16 cellular contexts compared by ENCODE assay signal in the genomic region with DNA sequence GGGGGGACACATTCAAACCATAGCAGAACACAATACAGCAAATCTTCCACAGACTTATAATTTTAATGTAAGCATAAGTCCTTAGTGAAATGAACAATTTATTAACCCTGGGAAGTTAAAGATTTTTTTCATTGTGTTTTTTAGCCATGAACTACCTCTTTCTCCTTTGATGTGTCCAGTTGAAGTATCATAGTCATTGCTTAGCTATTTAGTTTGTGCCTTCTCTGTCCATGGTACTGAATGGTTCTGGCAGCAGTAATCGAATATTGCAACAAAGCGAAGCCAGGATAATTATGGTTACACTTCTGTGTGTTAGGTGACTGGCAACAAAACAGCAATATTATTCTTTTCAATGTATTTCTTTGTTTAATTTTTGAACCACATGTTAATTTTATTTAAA.
DNase-seq lines count a peak whose midpoint lies in the region; ATAC-seq and TF ChIP-seq lines count a peak whose summit lies in the region.
"Had no signal": no experiment of that assay in that cellular context is flagged by ENCODE, and none has a peak within 500 bp of the region (broad histone marks: within the 10 kb centered on the region; RNA-seq: fewer than 3 reads in every experiment).

No MANE protein-coding gene starts in this region.

- ATAC-seq in GM18517 (IDR thresholded peaks at IDR 0.05; ENCODE audit: unreplicated experiment) (no peak), GM21529 (IDR thresholded peaks at IDR 0.05; ENCODE audit: unreplicated experiment) (no peak)
- ATAC-seq: left ventricle myocardium superior had no signal

- no peak overlapping the region for H3K9ac ChIP-seq in neuronal stem cell (ENCODE audit: low read depth, low read length, poor library complexity)
- H3K9ac ChIP-seq: parathyroid adenoma had no signal

- TF ChIP-seq CTCF in epithelial cell of proximal tubule (conservative IDR thresholded peaks at IDR 0.05; ENCODE audit: low read depth, low read length) = no peak

- H3K4ac ChIP-seq in neuronal stem cell (ENCODE audit: low read length) = no peak overlapping the region

- H3K14ac ChIP-seq in neuronal stem cell (ENCODE audit: low read length) = no peak overlapping the region

- DNase-seq in DMS53 (lab: John Stamatoyannopoulos, UW) = peak; percentile 25
- DNase-seq in DMS53 treated with DMSO at 0.1 percent for 48 hours (lab: John Stamatoyannopoulos, UW; ENCODE audit: unreplicated experiment) = no peak
- peak; percentile 6 for DNase-seq in epithelial cell of proximal tubule (ENCODE audit: low read depth)
- peak; percentile 48 for DNase-seq in neuronal stem cell (ENCODE audit: low spot score)
- DNase-seq in KG1 (lab: John Stamatoyannopoulos, UW) = no peak
- DNase-seq: DMS79 treated with DMSO at 0.1 percent for 48 hours; left ventricle myocardium superior; NCI-H1694; stimulated activated CD4-positive, alpha-beta T cell treated with anti-CD3 and anti-CD28 coated beads, Interleukin-2, amount 100 ng/mL, for 48 hours; stomach had no signal

- no peak overlapping the region for H2BK5ac ChIP-seq in neuronal stem cell (ENCODE audit: low read length)

- H3K4me3 ChIP-seq in epithelial cell of proximal tubule (ENCODE audit: low read depth, low read length) (no peak overlapping the region), neuronal stem cell (ENCODE audit: low read length in 2 of 2) (no peak overlapping the region)
- H3K4me3 ChIP-seq: ascending aorta, stomach had no signal

- no peaks in the 10 kb centered on the region for H3K9me3 ChIP-seq in neuronal stem cell (replicated peaks in 1 of 2; ENCODE audit: control insufficient read depth in 2 of 2, insufficient read depth in 1 of 2, low read depth in 1 of 2, low read length in 2 of 2)
- H3K9me3 ChIP-seq: ascending aorta, stomach had no signal

- H3K4me2 ChIP-seq in neuronal stem cell (ENCODE audit: insufficient read depth, low read length, poor library complexity, severe bottlenecking) = no peak overlapping the region

- no peak overlapping the region for H4K91ac ChIP-seq in neuronal stem cell (ENCODE audit: low read depth, low read length, poor library complexity)

- no peak overlapping the region for H3K23ac ChIP-seq in neuronal stem cell (ENCODE audit: low read depth, low read length, poor library complexity)

- H2AFZ ChIP-seq in neuronal stem cell (ENCODE audit: low read length) = no peak overlapping the region
- H2AFZ ChIP-seq: parathyroid adenoma had no signal

- no peaks in the 10 kb centered on the region for H3K36me3 ChIP-seq in neuronal stem cell (replicated peaks in 1 of 2; ENCODE audit: control insufficient read depth in 2 of 2, insufficient read depth in 2 of 2, low read length in 2 of 2)
- H3K36me3 ChIP-seq: ascending aorta, stomach had no signal

- no peak overlapping the region for H2BK12ac ChIP-seq in neuronal stem cell (ENCODE audit: low read length)

- no peaks in the 10 kb centered on the region for H3K79me1 ChIP-seq in neuronal stem cell (ENCODE audit: low read depth, low read length)

- peaks cover 0 to 15% (median 0%) of the 10 kb centered on the region in 3 experiments for H3K27me3 ChIP-seq in neuronal stem cell (ENCODE audit: control insufficient read depth in 3 of 3, insufficient read depth in 3 of 3, low read depth in 1 of 3, low read length in 3 of 3)
- H3K27me3 ChIP-seq: ascending aorta had no signal

- no peak overlapping the region for H2AK5ac ChIP-seq in neuronal stem cell (ENCODE audit: low read depth, low read length)

- no peak overlapping the region for H2BK15ac ChIP-seq in neuronal stem cell (ENCODE audit: low read length)

- WGBS in neuronal stem cell (ENCODE audit: extremely low coverage in 2 of 2, insufficient read length in 2 of 2, insufficient replicate concordance in 1 of 2), 2 donors = no CpG with 5 or more reads among the region's 2 CpGs

- H3K27ac ChIP-seq in neuronal stem cell (replicated peaks; ENCODE audit: low read length) = no peak overlapping the region
- H3K27ac ChIP-seq: ascending aorta, HL-60, parathyroid adenoma, stomach had no signal

- H2BK120ac ChIP-seq in neuronal stem cell (ENCODE audit: low read depth, low read length) = no peak overlapping the region

- no peak overlapping the region for H4K8ac ChIP-seq in neuronal stem cell (ENCODE audit: low read depth, low read length)

- no peak overlapping the region for H3K18ac ChIP-seq in neuronal stem cell (ENCODE audit: low read length)

- peaks cover 0 to 9% of the 10 kb centered on the region in 2 donors for H3K4me1 ChIP-seq in neuronal stem cell (ENCODE audit: control insufficient read depth in 2 of 2, insufficient read depth in 1 of 2, low read depth in 1 of 2, low read length in 2 of 2)
- H3K4me1 ChIP-seq: ascending aorta, parathyroid adenoma had no signal

TF ChIP-seq in PFSK-1, 5 proteins besides CTCF, POLR2A, EP300 and RAD21:
- TF ChIP-seq, protein P1, sequence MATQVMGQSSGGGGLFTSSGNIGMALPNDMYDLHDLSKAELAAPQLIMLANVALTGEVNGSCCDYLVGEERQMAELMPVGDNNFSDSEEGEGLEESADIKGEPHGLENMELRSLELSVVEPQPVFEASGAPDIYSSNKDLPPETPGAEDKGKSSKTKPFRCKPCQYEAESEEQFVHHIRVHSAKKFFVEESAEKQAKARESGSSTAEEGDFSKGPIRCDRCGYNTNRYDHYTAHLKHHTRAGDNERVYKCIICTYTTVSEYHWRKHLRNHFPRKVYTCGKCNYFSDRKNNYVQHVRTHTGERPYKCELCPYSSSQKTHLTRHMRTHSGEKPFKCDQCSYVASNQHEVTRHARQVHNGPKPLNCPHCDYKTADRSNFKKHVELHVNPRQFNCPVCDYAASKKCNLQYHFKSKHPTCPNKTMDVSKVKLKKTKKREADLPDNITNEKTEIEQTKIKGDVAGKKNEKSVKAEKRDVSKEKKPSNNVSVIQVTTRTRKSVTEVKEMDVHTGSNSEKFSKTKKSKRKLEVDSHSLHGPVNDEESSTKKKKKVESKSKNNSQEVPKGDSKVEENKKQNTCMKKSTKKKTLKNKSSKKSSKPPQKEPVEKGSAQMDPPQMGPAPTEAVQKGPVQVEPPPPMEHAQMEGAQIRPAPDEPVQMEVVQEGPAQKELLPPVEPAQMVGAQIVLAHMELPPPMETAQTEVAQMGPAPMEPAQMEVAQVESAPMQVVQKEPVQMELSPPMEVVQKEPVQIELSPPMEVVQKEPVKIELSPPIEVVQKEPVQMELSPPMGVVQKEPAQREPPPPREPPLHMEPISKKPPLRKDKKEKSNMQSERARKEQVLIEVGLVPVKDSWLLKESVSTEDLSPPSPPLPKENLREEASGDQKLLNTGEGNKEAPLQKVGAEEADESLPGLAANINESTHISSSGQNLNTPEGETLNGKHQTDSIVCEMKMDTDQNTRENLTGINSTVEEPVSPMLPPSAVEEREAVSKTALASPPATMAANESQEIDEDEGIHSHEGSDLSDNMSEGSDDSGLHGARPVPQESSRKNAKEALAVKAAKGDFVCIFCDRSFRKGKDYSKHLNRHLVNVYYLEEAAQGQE (IDR thresholded peaks at IDR 0.05; ENCODE audit: insufficient read depth in 1 of 2, low read depth in 2 of 2, low read length in 2 of 2) = peak; percentile 83 to 95
- no peak for TF ChIP-seq FOXP2 (optimal IDR thresholded peaks at IDR 0.05; ENCODE audit: borderline replicate concordance, extremely low read depth, extremely low read length, insufficient read depth)

Comparison
In these comparisons a context has a peak if more than half of its experiments do, and no peak if none do; other contexts are left out.
1. DNase-seq: peak in DMS53 (single experiment), epithelial cell of proximal tubule (single experiment) and neuronal stem cell (single experiment); none in DMS53 treated with DMSO at 0.1 percent for 48 hours (single experiment) and KG1 (single experiment).